ENCODE assay signal across 23 cellular contexts in the genomic region with DNA sequence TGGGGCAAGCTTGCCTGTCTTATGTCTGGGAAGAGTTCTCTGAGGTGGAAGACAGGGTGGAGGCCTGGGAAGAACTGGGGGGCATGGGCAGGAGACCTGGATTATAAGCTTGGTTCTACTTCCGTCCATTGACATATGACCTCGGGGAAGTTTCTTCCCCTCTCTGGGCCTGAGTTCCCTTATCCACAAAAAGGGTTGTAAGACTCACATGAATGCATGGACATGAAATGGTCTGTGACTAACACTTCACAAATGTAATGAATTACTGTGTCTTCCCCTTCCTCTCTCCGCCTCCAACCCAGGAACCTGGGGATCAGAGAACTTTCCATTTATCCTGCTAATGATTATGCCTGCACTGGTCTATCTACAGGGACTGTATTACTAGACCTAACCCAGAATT.
"Had no signal": no experiment of that assay in that cellular context is flagged by ENCODE, and none has a peak within 500 bp of the region (broad histone marks: within the 10 kb centered on the region; RNA-seq: fewer than 3 reads in every experiment).

No MANE protein-coding gene starts in this region.

- H3K36me3 ChIP-seq: gastrocnemius medialis, neutrophil, tibial nerve had no signal

- H3K4me1 ChIP-seq: body of pancreas, gastrocnemius medialis, parathyroid adenoma, tibial nerve had no signal

- H3K9me3 ChIP-seq: body of pancreas, gastrocnemius medialis, neutrophil, tibial nerve had no signal

- H3K79me2 ChIP-seq: parathyroid adenoma had no signal

- H2AFZ ChIP-seq: parathyroid adenoma had no signal

- ATAC-seq: activated CD4-positive, alpha-beta T cell treated with anti-CD3 and anti-CD28 coated beads for 36 hours; activated CD8-positive, alpha-beta T cell treated with anti-CD3 and anti-CD28 coated beads for 36 hours; activated naive CD4-positive, alpha-beta T cell treated with anti-CD3 and anti-CD28 coated beads, Interleukin-2, amount 50 U/mL, for 72 hours; activated T-cell treated with anti-CD3 and anti-CD28 coated beads, Interleukin-2, amount 50 U/mL, for 4 hours; body of pancreas; gastrocnemius medialis; left ventricle myocardium superior; naive thymus-derived CD8-positive, alpha-beta T cell; T-helper 17 cell had no signal

- H3K4me3 ChIP-seq: body of pancreas, gastrocnemius medialis, skin epidermis, tibial nerve had no signal

- H3K9ac ChIP-seq: parathyroid adenoma had no signal

- DNase-seq: activated CD4-positive, alpha-beta T cell treated with anti-CD3 and anti-CD28 coated beads for 36 hours; activated CD8-positive, alpha-beta T cell treated with anti-CD3 and anti-CD28 coated beads for 36 hours; activated effector memory CD4-positive, alpha-beta T cell treated with anti-CD3 and anti-CD28 coated beads, Interleukin-2, amount 50 U/mL, for 16 hours; activated T-cell treated with anti-CD3 and anti-CD28 coated beads, Interleukin-2, amount 50 U/mL, for 4 hours; amniotic stem cell; body of pancreas; central memory CD4-positive, alpha-beta T cell; cortex of kidney; effector CD4-positive, alpha-beta T cell; gastrocnemius medialis; islet precursor cell; left ventricle myocardium superior; naive thymus-derived CD8-positive, alpha-beta T cell; stimulated activated CD4-positive, alpha-beta T cell treated with anti-CD3 and anti-CD28 coated beads, Interleukin-4, amount 100 ng/mL, for 4 hours; stimulated activated CD8-positive, alpha-beta memory T cell treated with anti-CD3 and anti-CD28 coated beads, Interleukin-4, amount 100 ng/mL, for 48 hours; stimulated activated naive CD4-positive, alpha-beta T cell treated with Interleukin-2 at 50 U/mL for 16 hours; substantia nigra; T-helper 17 cell had no signal

- H3K27ac ChIP-seq: body of pancreas, gastrocnemius medialis, neutrophil, parathyroid adenoma, skin epidermis, tibial nerve had no signal

- H3K27me3 ChIP-seq: body of pancreas, tibial nerve had no signal
